8 cellular contexts compared by ENCODE assay signal in genomic region chr1:27097484-27097917, GRCh38. TPM values are rescaled to one million over a fixed set of nuclear protein-coding genes. Genes with fewer than 3 reads are reported as not detected.
DNase-seq lines count a peak whose midpoint lies in the region; ATAC-seq and TF ChIP-seq lines count a peak whose summit lies in the region.

No MANE protein-coding gene starts in this region.

- DNase-seq in AG09319 (ENCODE audit: extremely low read depth, low read depth) (peak; percentile 43), NCI-H2227 treated with DMSO at 0.1 percent for 48 hours (lab: John Stamatoyannopoulos, UW) (peak; percentile 76), cerebellar cortex (ENCODE audit: low spot score) (peak; percentile 81), left lobe of liver (ENCODE audit: low spot score) (peak; percentile 86)
- peak; percentile 57 to 70 (median 58) for DNase-seq in stimulated activated CD4-positive, alpha-beta T cell treated with anti-CD3 and anti-CD28 coated beads, TNF-alpha, amount 100 ng/mL, for 24 hours (ENCODE audit: low read depth in 3 of 3)

- peak; percentile 92 for TF ChIP-seq CTCF in AG09319 (IDR thresholded peaks at IDR 0.05; ENCODE audit: low read depth, low read length)

- ATAC-seq in GM19351 (IDR thresholded peaks at IDR 0.05; ENCODE audit: unreplicated experiment) (peak; percentile 49), left lobe of liver (peak; percentile 98), GM21360 (IDR thresholded peaks at IDR 0.05; ENCODE audit: unreplicated experiment) (no peak)
- ATAC-seq in activated CD4-positive, CD25-positive, alpha-beta regulatory T cell treated with anti-CD3 and anti-CD28 coated beads, Interleukin-2, amount 50 U/mL, for 24 hours = peak; percentile 80 to 87

RNA-seq across cellular contexts. Expression of gene SLC9A1, which starts 57.4 kb away (rescaled TPM):
- 2.7 TPM for total RNA-seq in left lobe of liver
